1 cellular context compared by ENCODE assay signal in genomic region chr16:88856828-88857727, GRCh38.
TF ChIP-seq lines count a peak whose summit lies in the region.

GALNS (minus strand) TSS chr16:88856947; CDS start chr16:88856877, 70 bp downstream.
A gene with protein sequence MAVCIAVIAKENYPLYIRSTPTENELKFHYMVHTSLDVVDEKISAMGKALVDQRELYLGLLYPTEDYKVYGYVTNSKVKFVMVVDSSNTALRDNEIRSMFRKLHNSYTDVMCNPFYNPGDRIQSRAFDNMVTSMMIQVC (plus strand): TSS chr16:88857127. CDS start chr16:88857151, 24 bp downstream.

TF ChIP-seq in HepG2, 621 proteins besides CTCF, POLR2A, EP300 and RAD21 (continued from another document and continues in another):
- TF ChIP-seq TFAP4 (IDR thresholded peaks at IDR 0.05; ENCODE audit: borderline replicate concordance, low read depth): peak; percentile 98
- peak; percentile 90; the same call in 1 of the 2 replicates for TF ChIP-seq KLF15 (CRISPR knock-in tag; IDR thresholded peaks at IDR 0.05; ENCODE audit: borderline replicate concordance)
- TF ChIP-seq SNAI1 (CRISPR knock-in tag; IDR thresholded peaks at IDR 0.05; ENCODE audit: borderline replicate concordance): 0 out of 2 replicates have a peak, but pooled peaks have one; percentile 57
- peak; percentile 16 for TF ChIP-seq SKI (IDR thresholded peaks at IDR 0.05; ENCODE audit: partially characterized antibody)
- peak; percentile 88; the same call in 1 of the 2 replicates for TF ChIP-seq ZNF777 (CRISPR knock-in tag; IDR thresholded peaks at IDR 0.05)
- TF ChIP-seq, protein P1, sequence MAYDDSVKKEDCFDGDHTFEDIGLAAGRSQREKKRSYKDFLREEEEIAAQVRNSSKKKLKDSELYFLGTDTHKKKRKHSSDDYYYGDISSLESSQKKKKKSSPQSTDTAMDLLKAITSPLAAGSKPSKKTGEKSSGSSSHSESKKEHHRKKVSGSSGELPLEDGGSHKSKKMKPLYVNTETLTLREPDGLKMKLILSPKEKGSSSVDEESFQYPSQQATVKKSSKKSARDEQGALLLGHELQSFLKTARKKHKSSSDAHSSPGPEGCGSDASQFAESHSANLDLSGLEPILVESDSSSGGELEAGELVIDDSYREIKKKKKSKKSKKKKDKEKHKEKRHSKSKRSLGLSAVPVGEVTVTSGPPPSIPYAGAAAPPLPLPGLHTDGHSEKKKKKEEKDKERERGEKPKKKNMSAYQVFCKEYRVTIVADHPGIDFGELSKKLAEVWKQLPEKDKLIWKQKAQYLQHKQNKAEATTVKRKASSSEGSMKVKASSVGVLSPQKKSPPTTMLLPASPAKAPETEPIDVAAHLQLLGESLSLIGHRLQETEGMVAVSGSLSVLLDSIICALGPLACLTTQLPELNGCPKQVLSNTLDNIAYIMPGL (CRISPR knock-in tag; IDR thresholded peaks at IDR 0.05; ENCODE audit: borderline replicate concordance in 1 of 2, low read depth in 1 of 2): peak; percentile 78 to 80
- peak; percentile 10; the same call in 1 of the 2 replicates for TF ChIP-seq JUN (CRISPR knock-in tag; IDR thresholded peaks at IDR 0.05)
- TF ChIP-seq ZFAT (CRISPR knock-in tag; conservative IDR thresholded peaks at IDR 0.05): no peak
- no peak for TF ChIP-seq ZNF20 (CRISPR knock-in tag; IDR thresholded peaks at IDR 0.05)
- TF ChIP-seq FOXP1 (IDR thresholded peaks at IDR 0.05): no peak
- TF ChIP-seq FOXP1 (CRISPR knock-in tag; IDR thresholded peaks at IDR 0.05): no peak
- peak; percentile 99 for TF ChIP-seq ARNTL (CRISPR knock-in tag; IDR thresholded peaks at IDR 0.05)
- TF ChIP-seq, protein P2, sequence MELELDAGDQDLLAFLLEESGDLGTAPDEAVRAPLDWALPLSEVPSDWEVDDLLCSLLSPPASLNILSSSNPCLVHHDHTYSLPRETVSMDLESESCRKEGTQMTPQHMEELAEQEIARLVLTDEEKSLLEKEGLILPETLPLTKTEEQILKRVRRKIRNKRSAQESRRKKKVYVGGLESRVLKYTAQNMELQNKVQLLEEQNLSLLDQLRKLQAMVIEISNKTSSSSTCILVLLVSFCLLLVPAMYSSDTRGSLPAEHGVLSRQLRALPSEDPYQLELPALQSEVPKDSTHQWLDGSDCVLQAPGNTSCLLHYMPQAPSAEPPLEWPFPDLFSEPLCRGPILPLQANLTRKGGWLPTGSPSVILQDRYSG (CRISPR knock-in tag; IDR thresholded peaks at IDR 0.05): no peak
- peak; percentile 93 for TF ChIP-seq SPEN (CRISPR knock-in tag; IDR thresholded peaks at IDR 0.05; ENCODE audit: low read depth)
- TF ChIP-seq, protein P3, sequence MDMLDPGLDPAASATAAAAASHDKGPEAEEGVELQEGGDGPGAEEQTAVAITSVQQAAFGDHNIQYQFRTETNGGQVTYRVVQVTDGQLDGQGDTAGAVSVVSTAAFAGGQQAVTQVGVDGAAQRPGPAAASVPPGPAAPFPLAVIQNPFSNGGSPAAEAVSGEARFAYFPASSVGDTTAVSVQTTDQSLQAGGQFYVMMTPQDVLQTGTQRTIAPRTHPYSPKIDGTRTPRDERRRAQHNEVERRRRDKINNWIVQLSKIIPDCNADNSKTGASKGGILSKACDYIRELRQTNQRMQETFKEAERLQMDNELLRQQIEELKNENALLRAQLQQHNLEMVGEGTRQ (IDR thresholded peaks at IDR 0.05; ENCODE audit: low read depth, low read length): peak; percentile 99
- TF ChIP-seq, protein P3 (CRISPR knock-in tag; IDR thresholded peaks at IDR 0.05; ENCODE audit: borderline replicate concordance): peak; percentile 96; the same call in 1 of the 2 replicates
- peak; percentile 97 for TF ChIP-seq BHLHE40 (IDR thresholded peaks at IDR 0.05; ENCODE audit: low read length)
- peak; percentile 98 for TF ChIP-seq HINFP (CRISPR knock-in tag; IDR thresholded peaks at IDR 0.05; ENCODE audit: low read depth)
- peak; percentile 91; the same call in 1 of the 2 replicates for TF ChIP-seq DNMT1 (CRISPR knock-in tag; IDR thresholded peaks at IDR 0.05)
- TF ChIP-seq FOXK1 (CRISPR knock-in tag; IDR thresholded peaks at IDR 0.05; ENCODE audit: borderline replicate concordance, low read depth): peak; percentile 81; the same call in 1 of the 2 replicates
- no peak for TF ChIP-seq ZNF644 (CRISPR knock-in tag; IDR thresholded peaks at IDR 0.05; ENCODE audit: low read depth)
- TF ChIP-seq MAZ (IDR thresholded peaks at IDR 0.05; ENCODE audit: borderline replicate concordance, low read depth, low read length): peak; percentile 82
- TF ChIP-seq MAZ (CRISPR knock-in tag; IDR thresholded peaks at IDR 0.05; ENCODE audit: low read depth): peak; percentile 44
- TF ChIP-seq, protein P4, sequence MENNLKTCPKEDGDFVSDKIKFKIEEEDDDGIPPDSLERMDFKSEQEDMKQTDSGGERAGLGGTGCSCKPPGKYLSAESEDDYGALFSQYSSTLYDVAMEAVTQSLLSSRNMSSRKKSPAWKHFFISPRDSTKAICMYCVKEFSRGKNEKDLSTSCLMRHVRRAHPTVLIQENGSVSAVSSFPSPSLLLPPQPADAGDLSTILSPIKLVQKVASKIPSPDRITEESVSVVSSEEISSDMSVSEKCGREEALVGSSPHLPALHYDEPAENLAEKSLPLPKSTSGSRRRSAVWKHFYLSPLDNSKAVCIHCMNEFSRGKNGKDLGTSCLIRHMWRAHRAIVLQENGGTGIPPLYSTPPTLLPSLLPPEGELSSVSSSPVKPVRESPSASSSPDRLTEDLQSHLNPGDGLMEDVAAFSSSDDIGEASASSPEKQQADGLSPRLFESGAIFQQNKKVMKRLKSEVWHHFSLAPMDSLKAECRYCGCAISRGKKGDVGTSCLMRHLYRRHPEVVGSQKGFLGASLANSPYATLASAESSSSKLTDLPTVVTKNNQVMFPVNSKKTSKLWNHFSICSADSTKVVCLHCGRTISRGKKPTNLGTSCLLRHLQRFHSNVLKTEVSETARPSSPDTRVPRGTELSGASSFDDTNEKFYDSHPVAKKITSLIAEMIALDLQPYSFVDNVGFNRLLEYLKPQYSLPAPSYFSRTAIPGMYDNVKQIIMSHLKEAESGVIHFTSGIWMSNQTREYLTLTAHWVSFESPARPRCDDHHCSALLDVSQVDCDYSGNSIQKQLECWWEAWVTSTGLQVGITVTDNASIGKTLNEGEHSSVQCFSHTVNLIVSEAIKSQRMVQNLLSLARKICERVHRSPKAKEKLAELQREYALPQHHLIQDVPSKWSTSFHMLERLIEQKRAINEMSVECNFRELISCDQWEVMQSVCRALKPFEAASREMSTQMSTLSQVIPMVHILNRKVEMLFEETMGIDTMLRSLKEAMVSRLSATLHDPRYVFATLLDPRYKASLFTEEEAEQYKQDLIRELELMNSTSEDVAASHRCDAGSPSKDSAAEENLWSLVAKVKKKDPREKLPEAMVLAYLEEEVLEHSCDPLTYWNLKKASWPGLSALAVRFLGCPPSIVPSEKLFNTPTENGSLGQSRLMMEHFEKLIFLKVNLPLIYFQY (CRISPR knock-in tag; IDR thresholded peaks at IDR 0.05; ENCODE audit: borderline replicate concordance): no peak
- TF ChIP-seq ZNF564 (CRISPR knock-in tag; IDR thresholded peaks at IDR 0.05): no peak
- TF ChIP-seq CREB1 (IDR thresholded peaks at IDR 0.05): peak; percentile 86
- no peak for TF ChIP-seq CREB1 (CRISPR knock-in tag; IDR thresholded peaks at IDR 0.05)
- TF ChIP-seq ZNF776 (CRISPR knock-in tag; IDR thresholded peaks at IDR 0.05): peak; percentile 64
- peak; percentile 56; the same call in 1 of the 2 replicates for TF ChIP-seq HDAC2 (CRISPR knock-in tag; IDR thresholded peaks at IDR 0.05)
- peak; percentile 59 for TF ChIP-seq HOXD1 (CRISPR knock-in tag; IDR thresholded peaks at IDR 0.05)
- TF ChIP-seq ZNF547 (CRISPR knock-in tag; IDR thresholded peaks at IDR 0.05): peak; percentile 87
- TF ChIP-seq, protein P5, sequence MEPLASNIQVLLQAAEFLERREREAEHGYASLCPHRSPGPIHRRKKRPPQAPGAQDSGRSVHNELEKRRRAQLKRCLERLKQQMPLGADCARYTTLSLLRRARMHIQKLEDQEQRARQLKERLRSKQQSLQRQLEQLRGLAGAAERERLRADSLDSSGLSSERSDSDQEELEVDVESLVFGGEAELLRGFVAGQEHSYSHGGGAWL (CRISPR knock-in tag; IDR thresholded peaks at IDR 0.05): peak; percentile 89; the same call in 1 of the 2 replicates
- 0 out of 2 replicates have a peak, but pooled peaks have one; percentile 20 for TF ChIP-seq TEF (CRISPR knock-in tag; IDR thresholded peaks at IDR 0.05)
- TF ChIP-seq ZBTB33 (CRISPR knock-in tag; IDR thresholded peaks at IDR 0.05): peak; percentile 8; the same call in 1 of the 2 replicates
- peak; percentile 75 for TF ChIP-seq ZNF709 (CRISPR knock-in tag; IDR thresholded peaks at IDR 0.05)
- TF ChIP-seq, protein P6, sequence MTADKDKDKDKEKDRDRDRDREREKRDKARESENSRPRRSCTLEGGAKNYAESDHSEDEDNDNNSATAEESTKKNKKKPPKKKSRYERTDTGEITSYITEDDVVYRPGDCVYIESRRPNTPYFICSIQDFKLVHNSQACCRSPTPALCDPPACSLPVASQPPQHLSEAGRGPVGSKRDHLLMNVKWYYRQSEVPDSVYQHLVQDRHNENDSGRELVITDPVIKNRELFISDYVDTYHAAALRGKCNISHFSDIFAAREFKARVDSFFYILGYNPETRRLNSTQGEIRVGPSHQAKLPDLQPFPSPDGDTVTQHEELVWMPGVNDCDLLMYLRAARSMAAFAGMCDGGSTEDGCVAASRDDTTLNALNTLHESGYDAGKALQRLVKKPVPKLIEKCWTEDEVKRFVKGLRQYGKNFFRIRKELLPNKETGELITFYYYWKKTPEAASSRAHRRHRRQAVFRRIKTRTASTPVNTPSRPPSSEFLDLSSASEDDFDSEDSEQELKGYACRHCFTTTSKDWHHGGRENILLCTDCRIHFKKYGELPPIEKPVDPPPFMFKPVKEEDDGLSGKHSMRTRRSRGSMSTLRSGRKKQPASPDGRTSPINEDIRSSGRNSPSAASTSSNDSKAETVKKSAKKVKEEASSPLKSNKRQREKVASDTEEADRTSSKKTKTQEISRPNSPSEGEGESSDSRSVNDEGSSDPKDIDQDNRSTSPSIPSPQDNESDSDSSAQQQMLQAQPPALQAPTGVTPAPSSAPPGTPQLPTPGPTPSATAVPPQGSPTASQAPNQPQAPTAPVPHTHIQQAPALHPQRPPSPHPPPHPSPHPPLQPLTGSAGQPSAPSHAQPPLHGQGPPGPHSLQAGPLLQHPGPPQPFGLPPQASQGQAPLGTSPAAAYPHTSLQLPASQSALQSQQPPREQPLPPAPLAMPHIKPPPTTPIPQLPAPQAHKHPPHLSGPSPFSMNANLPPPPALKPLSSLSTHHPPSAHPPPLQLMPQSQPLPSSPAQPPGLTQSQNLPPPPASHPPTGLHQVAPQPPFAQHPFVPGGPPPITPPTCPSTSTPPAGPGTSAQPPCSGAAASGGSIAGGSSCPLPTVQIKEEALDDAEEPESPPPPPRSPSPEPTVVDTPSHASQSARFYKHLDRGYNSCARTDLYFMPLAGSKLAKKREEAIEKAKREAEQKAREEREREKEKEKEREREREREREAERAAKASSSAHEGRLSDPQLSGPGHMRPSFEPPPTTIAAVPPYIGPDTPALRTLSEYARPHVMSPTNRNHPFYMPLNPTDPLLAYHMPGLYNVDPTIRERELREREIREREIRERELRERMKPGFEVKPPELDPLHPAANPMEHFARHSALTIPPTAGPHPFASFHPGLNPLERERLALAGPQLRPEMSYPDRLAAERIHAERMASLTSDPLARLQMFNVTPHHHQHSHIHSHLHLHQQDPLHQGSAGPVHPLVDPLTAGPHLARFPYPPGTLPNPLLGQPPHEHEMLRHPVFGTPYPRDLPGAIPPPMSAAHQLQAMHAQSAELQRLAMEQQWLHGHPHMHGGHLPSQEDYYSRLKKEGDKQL (CRISPR knock-in tag; IDR thresholded peaks at IDR 0.05; ENCODE audit: low read depth): no peak
- no peak for TF ChIP-seq NCOA1 (CRISPR knock-in tag; IDR thresholded peaks at IDR 0.05)
